In genomic region chr3:19749448-19750017, GRCh38 we compare ENCODE assay signal across 22 cellular contexts.
"Had no signal": no experiment of that assay in that cellular context is flagged by ENCODE, and none has a peak within 500 bp of the region (broad histone marks: within the 10 kb centered on the region; RNA-seq: fewer than 3 reads in every experiment).

No MANE protein-coding gene starts in this region.

- DNase-seq: activated B cell treated with CpG ODN at 0.5 μM for 24 hours; activated CD4-positive, alpha-beta T cell treated with anti-CD3 and anti-CD28 coated beads for 1 hour; activated CD4-positive, alpha-beta T cell treated with anti-CD3 and anti-CD28 coated beads, Interleukin-2, amount 10 ng/mL, durations not matched to agents 24 days and 14 days; activated CD4-positive, alpha-beta T cell treated with anti-CD3 and anti-CD28 coated beads, Interleukin-2, amount 50 U/mL, for 48 hours; activated CD8-positive, alpha-beta memory T cell treated with anti-CD3 and anti-CD28 coated beads, Interleukin-2, amount 10 ng/mL, durations not matched to agents 7 days and 5 days; activated effector memory CD4-positive, alpha-beta T cell treated with anti-CD3 and anti-CD28 coated beads, Interleukin-2, amount 50 U/mL, for 16 hours; activated naive CD4-positive, alpha-beta T cell treated with Interleukin-2 at 50 U/mL for 16 hours; activated T-cell treated with anti-CD3 and anti-CD28 coated beads, Interleukin-2, amount 50 U/mL, for 4 hours; IMR-90; Kasumi-1; KBM-7; NCI-H1105 treated with DMSO at 0.1 percent for 48 hours; NCI-H1436 treated with DMSO at 0.1 percent for 48 hours; NCI-H187; NCI-H2081; NCI-H226; NCI-H526 treated with DMSO at 0.1 percent for 48 hours; NCI-H82; SIG-M5; T-helper 2 cell; T1000 had no signal

- ATAC-seq: activated CD8-positive, alpha-beta memory T cell treated with anti-CD3 and anti-CD28 coated beads, Interleukin-2, amount 10 ng/mL, durations not matched to agents 7 days and 5 days; activated naive CD4-positive, alpha-beta T cell treated with anti-CD3 and anti-CD28 coated beads, Interleukin-2, amount 50 U/mL, for 72 hours; activated T-cell treated with anti-CD3 and anti-CD28 coated beads, Interleukin-2, amount 50 U/mL, for 4 hours had no signal

- H3K27ac Mint-ChIP-seq: activated B cell treated with CpG ODN at 0.5 μM for 24 hours; activated CD4-positive, alpha-beta T cell treated with anti-CD3 and anti-CD28 coated beads, Interleukin-2, amount 10 ng/mL, durations not matched to agents 24 days and 14 days; activated CD8-positive, alpha-beta memory T cell treated with anti-CD3 and anti-CD28 coated beads, Interleukin-2, amount 10 ng/mL, durations not matched to agents 7 days and 5 days; activated naive CD4-positive, alpha-beta T cell treated with anti-CD3 and anti-CD28 coated beads, Interleukin-2, amount 50 U/mL, for 72 hours had no signal

- H3K27me3 Mint-ChIP-seq: activated B cell treated with CpG ODN at 0.5 μM for 24 hours; activated CD8-positive, alpha-beta memory T cell treated with anti-CD3 and anti-CD28 coated beads, Interleukin-2, amount 10 ng/mL, durations not matched to agents 7 days and 5 days had no signal

- H3K36me3 Mint-ChIP-seq: activated CD8-positive, alpha-beta memory T cell treated with anti-CD3 and anti-CD28 coated beads, Interleukin-2, amount 10 ng/mL, durations not matched to agents 7 days and 5 days; activated naive CD4-positive, alpha-beta T cell treated with anti-CD3 and anti-CD28 coated beads, Interleukin-2, amount 50 U/mL, for 72 hours had no signal

- H3K9me3 Mint-ChIP-seq: activated B cell treated with CpG ODN at 0.5 μM for 24 hours; activated CD4-positive, alpha-beta T cell treated with anti-CD3 and anti-CD28 coated beads, Interleukin-2, amount 10 ng/mL, durations not matched to agents 24 days and 14 days had no signal

- H3K4me3 Mint-ChIP-seq: activated B cell treated with CpG ODN at 0.5 μM for 24 hours; activated CD4-positive, alpha-beta T cell treated with anti-CD3 and anti-CD28 coated beads, Interleukin-2, amount 10 ng/mL, durations not matched to agents 24 days and 14 days; activated CD8-positive, alpha-beta memory T cell treated with anti-CD3 and anti-CD28 coated beads, Interleukin-2, amount 10 ng/mL, durations not matched to agents 7 days and 5 days; activated T-cell treated with anti-CD3 and anti-CD28 coated beads, Interleukin-2, amount 50 U/mL, for 4 hours had no signal

- H3K4me1 Mint-ChIP-seq: activated B cell treated with CpG ODN at 0.5 μM for 24 hours; activated CD4-positive, alpha-beta T cell treated with anti-CD3 and anti-CD28 coated beads, Interleukin-2, amount 10 ng/mL, durations not matched to agents 24 days and 14 days; activated CD8-positive, alpha-beta memory T cell treated with anti-CD3 and anti-CD28 coated beads, Interleukin-2, amount 10 ng/mL, durations not matched to agents 7 days and 5 days had no signal
